In the genomic region with DNA sequence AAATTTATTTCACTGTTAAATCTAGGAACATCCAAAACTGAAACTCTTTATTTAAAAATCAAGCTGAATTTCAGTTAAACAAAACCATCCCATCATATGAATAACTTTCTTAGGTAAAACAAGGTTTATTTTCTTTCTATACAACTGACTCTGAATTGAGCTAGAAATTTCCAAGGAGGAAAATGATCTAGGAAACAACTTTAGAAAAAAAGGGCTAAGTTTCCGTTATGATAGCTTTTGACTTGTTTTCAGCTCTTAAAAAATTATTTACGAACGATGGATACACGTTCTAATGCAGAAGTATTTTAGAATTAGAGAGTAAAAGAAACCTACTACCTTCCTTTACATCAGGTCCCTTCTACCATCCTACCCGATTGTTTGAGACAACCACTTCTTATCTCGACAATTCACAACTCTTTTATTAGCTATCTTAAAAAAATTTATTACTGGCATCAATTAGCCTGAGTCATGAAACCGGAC, we compare ENCODE assay signal across 8 cellular contexts. TPM values are rescaled to one million over a fixed set of nuclear protein-coding genes. Genes with fewer than 3 reads are reported as not detected.
DNase-seq lines count a peak whose midpoint lies in the region; ATAC-seq, FAIRE-seq and TF ChIP-seq lines count a peak whose summit lies in the region.

No MANE protein-coding gene starts in this region.

- FAIRE-seq in frontal cortex (lab: Jason Lieb, UNC), result no peak

- H3K4me3 ChIP-seq in heart left ventricle (peak overlapping the region; percentile 68 to 93 (median 86)), mesenchymal stem cell (ENCODE audit: insufficient read depth in 1 of 2, low read depth in 1 of 2, low read length in 2 of 2) (peak overlapping the region in 1 of 2 experiments; percentile 78), upper lobe of left lung (peak overlapping the region in 3 of 4 donors; percentile 91 to 96 (median 96))

- H3K36me3 ChIP-seq in heart left ventricle (no peaks in the 10 kb centered on the region), mesenchymal stem cell (ENCODE audit: control insufficient read depth in 1 of 2, insufficient read depth in 2 of 2, low read depth in 1 of 2, low read length in 2 of 2) (no peaks in the 10 kb centered on the region), upper lobe of left lung (no peaks in the 10 kb centered on the region)

- peak overlapping the region; percentile 86 for H3K9ac ChIP-seq in mesenchymal stem cell (ENCODE audit: low read length)

- no peak overlapping the region for H2BK12ac ChIP-seq in mesenchymal stem cell (ENCODE audit: low read length in 2 of 2)

- H4K8ac ChIP-seq in mesenchymal stem cell (ENCODE audit: low read length), result no peak overlapping the region

- peaks cover 3% of the 10 kb centered on the region for H3K79me1 ChIP-seq in mesenchymal stem cell (replicated peaks; ENCODE audit: low read length, poor library complexity, severe bottlenecking)

- no peak overlapping the region for H2AK5ac ChIP-seq in mesenchymal stem cell (ENCODE audit: low read length, severe bottlenecking)

- H3K4me3 Mint-ChIP-seq in brain, result peak overlapping the region; percentile 90 to 93 (median 93)

- no peak overlapping the region for H3K4ac ChIP-seq in mesenchymal stem cell (ENCODE audit: low read depth in 1 of 2, low read length in 2 of 2)

- H3K4me2 ChIP-seq in mesenchymal stem cell (ENCODE audit: low read length, poor library complexity, severe bottlenecking), result peak overlapping the region; percentile 99

- no peak overlapping the region for H3K14ac ChIP-seq in mesenchymal stem cell (ENCODE audit: low read length in 2 of 2)

- 12 to 16% (median 14%) methylated on average over 7 of the region's 7 CpGs for WGBS in heart left ventricle, 4 donors
- 0% methylated on average over 5 of the region's 7 CpGs for WGBS in mesenchymal stem cell
- 9 to 11% methylated on average over 7 of the region's 7 CpGs for WGBS in upper lobe of left lung, 2 donors

- no peak overlapping the region for H4K91ac ChIP-seq in mesenchymal stem cell (ENCODE audit: low read length)

- no peak for TF ChIP-seq CTCF in heart left ventricle (IDR thresholded peaks at IDR 0.05)
- TF ChIP-seq CTCF in brain (conservative IDR thresholded peaks at IDR 0.05), result no peak
- TF ChIP-seq CTCF in upper lobe of left lung (IDR thresholded peaks at IDR 0.05), result no peak

- no peak overlapping the region for H3K23ac ChIP-seq in mesenchymal stem cell (ENCODE audit: low read length in 2 of 2)

- H3K27ac Mint-ChIP-seq in brain, result peak overlapping the region in 4 of 5 experiments; percentile 79 to 95 (median 89)

- H3K9me3 Mint-ChIP-seq in brain, result peaks cover 0 to 7% (median 0%) of the 10 kb centered on the region in 5 experiments

- peak overlapping the region; percentile 3 for H2AFZ ChIP-seq in mesenchymal stem cell (ENCODE audit: low read depth, low read length)

- no peak overlapping the region for H2BK15ac ChIP-seq in mesenchymal stem cell (ENCODE audit: low read depth, poor library complexity, severe bottlenecking)

- no peak overlapping the region for H2BK120ac ChIP-seq in mesenchymal stem cell (ENCODE audit: low read depth, low read length)

- H3K27me3 ChIP-seq in heart left ventricle, result peaks cover 0 to 72% (median 17%) of the 10 kb centered on the region in 9 donors
- H3K27me3 ChIP-seq in mesenchymal stem cell (ENCODE audit: control insufficient read depth in 1 of 2, insufficient read depth in 1 of 2, low read length in 2 of 2), result peaks cover 26 to 36% of the 10 kb centered on the region in 2 experiments
- no peaks in the 10 kb centered on the region for H3K27me3 ChIP-seq in upper lobe of left lung

- H3K27me3 Mint-ChIP-seq in brain, result peaks cover 37% of the 10 kb centered on the region

- ATAC-seq in heart left ventricle (no peak), left cardiac atrium (no peak), upper lobe of left lung (ENCODE audit: low FRiP score in 2 of 2) (no peak), GM21423 (IDR thresholded peaks at IDR 0.05; ENCODE audit: unreplicated experiment) (no peak)

- H3K9me3 ChIP-seq in heart left ventricle, result no peaks in the 10 kb centered on the region
- no peaks in the 10 kb centered on the region for H3K9me3 ChIP-seq in mesenchymal stem cell (ENCODE audit: control insufficient read depth, low read length)
- no peaks in the 10 kb centered on the region for H3K9me3 ChIP-seq in upper lobe of left lung

- TF ChIP-seq EP300 in upper lobe of left lung (IDR thresholded peaks at IDR 0.05), result no peak

- no peak overlapping the region for H2BK5ac ChIP-seq in mesenchymal stem cell (ENCODE audit: low read depth, low read length, poor library complexity, severe bottlenecking)

- H3K27ac ChIP-seq in heart left ventricle (peak overlapping the region in 7 of 12 donors; percentile 61 to 97 (median 92)), mesenchymal stem cell (ENCODE audit: low read length, poor library complexity, severe bottlenecking) (no peak overlapping the region), upper lobe of left lung (peak overlapping the region in 3 of 4 donors; percentile 79 to 98 (median 79))

- no peak for TF ChIP-seq POLR2A in heart left ventricle (IDR thresholded peaks at IDR 0.05)
- no peak for TF ChIP-seq POLR2A in upper lobe of left lung (IDR thresholded peaks at IDR 0.05)

- H3K36me3 Mint-ChIP-seq in brain, result no peaks in the 10 kb centered on the region

- peaks cover 0 to 21% (median 8%) of the 10 kb centered on the region in 12 donors for H3K4me1 ChIP-seq in heart left ventricle
- peaks cover 6% of the 10 kb centered on the region for H3K4me1 ChIP-seq in mesenchymal stem cell (ENCODE audit: control insufficient read depth, insufficient read depth, low read depth, low read length)
- peaks cover 3 to 10% (median 6%) of the 10 kb centered on the region in 4 donors for H3K4me1 ChIP-seq in upper lobe of left lung

- DNase-seq in heart left ventricle (no peak), left cardiac atrium (no peak), mesenchymal stem cell (no peak), upper lobe of left lung (no peak), globus pallidus (ENCODE audit: low spot score) (no peak), frontal cortex (ENCODE audit: low spot score in 2 of 2) (no peak)

- intact Hi-C loops in heart left ventricle (cut with DNase I) (loop anchor here in 7 of 10 donors (2.0 to 10.0 kb wide), 8 partner anchors 122 to 428 kb away; no protein-coding TSS in a partner anchor), left cardiac atrium (cut with DNase I) (loop anchor here (2.0 to 5.0 kb wide), 2 partner anchors 128 to 411 kb away; no protein-coding TSS in a partner anchor)

- no peak overlapping the region for H3K18ac ChIP-seq in mesenchymal stem cell (ENCODE audit: low read depth in 1 of 2, low read length in 2 of 2)

- peaks cover 17% of the 10 kb centered on the region for H3K4me1 Mint-ChIP-seq in brain

RNA-seq across cellular contexts. Expression of gene IGF1R, which starts 1.8 kb away (rescaled TPM):
- 10 to 100 TPM; 26.0 to 93.1 (median 47.5) TPM for total RNA-seq in heart left ventricle
- 10 to 100 TPM in 1 of 2 donors, 1 to 10 TPM in 1; 7.4 to 12.5 TPM for polyA plus RNA-seq in heart left ventricle
- 10 to 100 TPM; 27.3 to 56.2 TPM for total RNA-seq in left cardiac atrium
- polyA plus RNA-seq in brain (ENCODE audit: insufficient read depth, low read depth, low replicate concordance), result 11.4 TPM
- 28.5 TPM for polyA plus RNA-seq in mesenchymal stem cell (2013, experiment 1 of 2)
- 29.2 TPM for polyA plus RNA-seq in mesenchymal stem cell (2013, experiment 2 of 2)
- total RNA-seq in upper lobe of left lung, result 100 to 1,000 TPM in 2 of 6 donors, 10 to 100 TPM in 4; 31.0 to 142 (median 63.8) TPM
- total RNA-seq in frontal cortex, result 28.1 TPM
